ENCODE assay signal across 2 cellular contexts in the genomic region with DNA sequence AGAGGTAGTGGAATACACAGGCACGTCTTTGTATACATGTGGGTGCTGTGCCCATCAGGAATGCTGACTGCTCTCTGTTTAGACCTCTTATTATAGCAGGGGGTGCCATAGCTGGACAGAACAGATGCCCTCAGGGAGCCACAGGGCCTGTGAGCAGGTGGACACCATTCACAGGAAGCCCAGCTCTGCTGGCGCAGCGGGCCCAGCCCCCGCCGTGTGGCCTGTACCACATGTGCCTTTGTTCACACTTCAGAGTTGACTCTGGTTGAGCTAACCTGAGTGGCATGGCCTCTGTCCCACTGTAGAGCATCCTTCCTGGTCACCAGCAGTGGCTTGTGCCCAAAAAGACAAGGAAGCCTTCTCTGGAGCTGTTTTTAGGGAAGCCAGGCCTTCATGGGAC.
TF ChIP-seq lines count a peak whose summit lies in the region.

No MANE protein-coding gene starts in this region.

TF ChIP-seq in SK-N-SH, 30 proteins besides CTCF, POLR2A, EP300 and RAD21:
- TF ChIP-seq EZH2phosphoT487 (IDR thresholded peaks at IDR 0.05; ENCODE audit: borderline replicate concordance, low read depth) (no peak), CHD2 (IDR thresholded peaks at IDR 0.05; ENCODE audit: low read length, partially characterized antibody) (peak; percentile 17), MEF2A (IDR thresholded peaks at IDR 0.05; ENCODE audit: borderline replicate concordance, low read depth) (no peak), FOSL2 (IDR thresholded peaks at IDR 0.05; ENCODE audit: borderline replicate concordance, low read depth) (no peak), JUND (IDR thresholded peaks at IDR 0.05) (no peak)
- TF ChIP-seq, protein P1, sequence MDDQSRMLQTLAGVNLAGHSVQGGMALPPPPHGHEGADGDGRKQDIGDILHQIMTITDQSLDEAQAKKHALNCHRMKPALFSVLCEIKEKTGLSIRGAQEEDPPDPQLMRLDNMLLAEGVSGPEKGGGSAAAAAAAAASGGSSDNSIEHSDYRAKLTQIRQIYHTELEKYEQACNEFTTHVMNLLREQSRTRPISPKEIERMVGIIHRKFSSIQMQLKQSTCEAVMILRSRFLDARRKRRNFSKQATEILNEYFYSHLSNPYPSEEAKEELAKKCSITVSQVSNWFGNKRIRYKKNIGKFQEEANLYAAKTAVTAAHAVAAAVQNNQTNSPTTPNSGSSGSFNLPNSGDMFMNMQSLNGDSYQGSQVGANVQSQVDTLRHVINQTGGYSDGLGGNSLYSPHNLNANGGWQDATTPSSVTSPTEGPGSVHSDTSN (IDR thresholded peaks at IDR 0.05), result no peak
- TF ChIP-seq, protein P2, sequence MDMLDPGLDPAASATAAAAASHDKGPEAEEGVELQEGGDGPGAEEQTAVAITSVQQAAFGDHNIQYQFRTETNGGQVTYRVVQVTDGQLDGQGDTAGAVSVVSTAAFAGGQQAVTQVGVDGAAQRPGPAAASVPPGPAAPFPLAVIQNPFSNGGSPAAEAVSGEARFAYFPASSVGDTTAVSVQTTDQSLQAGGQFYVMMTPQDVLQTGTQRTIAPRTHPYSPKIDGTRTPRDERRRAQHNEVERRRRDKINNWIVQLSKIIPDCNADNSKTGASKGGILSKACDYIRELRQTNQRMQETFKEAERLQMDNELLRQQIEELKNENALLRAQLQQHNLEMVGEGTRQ (IDR thresholded peaks at IDR 0.05; ENCODE audit: borderline replicate concordance, low read depth, low read length), result no peak
TF ChIP-seq in SK-N-SH: peak in this region for 1.

TF ChIP-seq in SK-N-SH treated with all-trans-retinoic acid at 6 μM for 48 hours, 23 proteins besides CTCF, POLR2A, EP300 and RAD21:
- TF ChIP-seq, protein P3, sequence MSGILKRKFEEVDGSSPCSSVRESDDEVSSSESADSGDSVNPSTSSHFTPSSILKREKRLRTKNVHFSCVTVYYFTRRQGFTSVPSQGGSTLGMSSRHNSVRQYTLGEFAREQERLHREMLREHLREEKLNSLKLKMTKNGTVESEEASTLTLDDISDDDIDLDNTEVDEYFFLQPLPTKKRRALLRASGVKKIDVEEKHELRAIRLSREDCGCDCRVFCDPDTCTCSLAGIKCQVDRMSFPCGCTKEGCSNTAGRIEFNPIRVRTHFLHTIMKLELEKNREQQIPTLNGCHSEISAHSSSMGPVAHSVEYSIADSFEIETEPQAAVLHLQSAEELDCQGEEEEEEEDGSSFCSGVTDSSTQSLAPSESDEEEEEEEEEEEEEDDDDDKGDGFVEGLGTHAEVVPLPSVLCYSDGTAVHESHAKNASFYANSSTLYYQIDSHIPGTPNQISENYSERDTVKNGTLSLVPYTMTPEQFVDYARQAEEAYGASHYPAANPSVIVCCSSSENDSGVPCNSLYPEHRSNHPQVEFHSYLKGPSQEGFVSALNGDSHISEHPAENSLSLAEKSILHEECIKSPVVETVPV (CRISPR knock-in tag; IDR thresholded peaks at IDR 0.05), result no peak
- no peak for TF ChIP-seq CREB5 (CRISPR knock-in tag; IDR thresholded peaks at IDR 0.05; ENCODE audit: low read depth)
